In genomic region chr19:2561895-2562294, GRCh38 we compare ENCODE assay signal across 8 cellular contexts.
DNase-seq lines count a peak whose midpoint lies in the region; ATAC-seq, FAIRE-seq and TF ChIP-seq lines count a peak whose summit lies in the region.

No MANE protein-coding gene starts in this region.

- H3K4me3 Mint-ChIP-seq in T-helper 1 cell treated with Interleukin-12 subunit alpha and Interleukin-12 subunit beta and Interleukin-4 antibody, amounts not matched to agents 30 μg/mL and 1 μg/mL, for 36 hours = peak overlapping the region; percentile 90
- H3K4me3 Mint-ChIP-seq in MCF 10A (ENCODE audit: unreplicated experiment) = peak overlapping the region; percentile 25
- H3K4me3 Mint-ChIP-seq in progenitor cell of endocrine pancreas (ENCODE audit: low read depth) = no peak overlapping the region

- intact Hi-C loops in MCF 10A (cut with micrococcal nuclease) = no loop called here

- FAIRE-seq in GM18507 (lab: Jason Lieb, UNC) = peak; percentile 93

- no peaks in the 10 kb centered on the region for H3K9me3 Mint-ChIP-seq in T-helper 1 cell treated with Interleukin-12 subunit alpha and Interleukin-12 subunit beta and Interleukin-4 antibody, amounts not matched to agents 30 μg/mL and 1 μg/mL, for 36 hours
- H3K9me3 Mint-ChIP-seq in MCF 10A (ENCODE audit: unreplicated experiment) = no peaks in the 10 kb centered on the region
- H3K9me3 Mint-ChIP-seq in progenitor cell of endocrine pancreas (ENCODE audit: low read depth) = no peaks in the 10 kb centered on the region

- no TSS peak for BruUV-seq in MCF 10A (replicated peaks; lab: Mats Ljungman, UMichigan)

- POLR2A ChIA-PET in MCF 10A (lab: Yijun Ruan, JAX) = interaction anchor here (0.7 kb wide), 1 partner anchor 9 kb away, joined by 4 read pairs; no protein-coding TSS in a partner anchor

- DNase-seq in GM18507 (ENCODE audit: extremely low spot score, insufficient read length, low read depth) (peak; percentile 70), MCF 10A (ENCODE audit: unreplicated experiment) (peak; percentile 23), progenitor cell of endocrine pancreas (ENCODE audit: low spot score, unreplicated experiment) (no peak), NCI-H187 (lab: John Stamatoyannopoulos, UW) (no peak)
- peak; percentile 32 to 47 (median 35) for DNase-seq in stimulated activated CD4-positive, alpha-beta T cell treated with anti-CD3 and anti-CD28 coated beads, TNF-alpha, amount 100 ng/mL, for 1 hour (ENCODE audit: low read depth in 3 of 3, low spot score in 1 of 3)

- no peaks in the 10 kb centered on the region for H3K27me3 Mint-ChIP-seq in T-helper 1 cell treated with Interleukin-12 subunit alpha and Interleukin-12 subunit beta and Interleukin-4 antibody, amounts not matched to agents 30 μg/mL and 1 μg/mL, for 36 hours (ENCODE audit: low read depth)
- H3K27me3 Mint-ChIP-seq in MCF 10A (ENCODE audit: insufficient read depth, unreplicated experiment) = no peaks in the 10 kb centered on the region
- no peaks in the 10 kb centered on the region for H3K27me3 Mint-ChIP-seq in progenitor cell of endocrine pancreas

- TF ChIP-seq CTCF in MCF 10A (IDR thresholded peaks at IDR 0.05; ENCODE audit: unreplicated experiment) (no peak), progenitor cell of endocrine pancreas (IDR thresholded peaks at IDR 0.05; ENCODE audit: unreplicated experiment) (no peak)

- peak overlapping the region; percentile 99 for H3K27ac Mint-ChIP-seq in T-helper 1 cell treated with Interleukin-12 subunit alpha and Interleukin-12 subunit beta and Interleukin-4 antibody, amounts not matched to agents 30 μg/mL and 1 μg/mL, for 36 hours
- H3K27ac Mint-ChIP-seq in MCF 10A (ENCODE audit: low read depth, unreplicated experiment) (peak overlapping the region; percentile 75), progenitor cell of endocrine pancreas (no peak overlapping the region)

- ATAC-seq in HG02678 (IDR thresholded peaks at IDR 0.05; ENCODE audit: unreplicated experiment) (peak; percentile 78), HG02884 (IDR thresholded peaks at IDR 0.05; ENCODE audit: unreplicated experiment) (no peak)

- H3K36me3 Mint-ChIP-seq in T-helper 1 cell treated with Interleukin-12 subunit alpha and Interleukin-12 subunit beta and Interleukin-4 antibody, amounts not matched to agents 30 μg/mL and 1 μg/mL, for 36 hours (ENCODE audit: low read depth) = no peaks in the 10 kb centered on the region
- H3K36me3 Mint-ChIP-seq in MCF 10A (ENCODE audit: insufficient read depth, unreplicated experiment) (peaks cover 3% of the 10 kb centered on the region), progenitor cell of endocrine pancreas (ENCODE audit: insufficient read depth) (no peaks in the 10 kb centered on the region)

- CTCF ChIA-PET in MCF 10A (lab: Yijun Ruan, JAX) = interaction anchor here (0.8 kb wide), 1 partner anchor 89 kb away, joined by 4 read pairs; no protein-coding TSS in a partner anchor

- H3K4me1 Mint-ChIP-seq in T-helper 1 cell treated with Interleukin-12 subunit alpha and Interleukin-12 subunit beta and Interleukin-4 antibody, amounts not matched to agents 30 μg/mL and 1 μg/mL, for 36 hours (ENCODE audit: low read depth) = peaks cover 35% of the 10 kb centered on the region
- peaks cover 7% of the 10 kb centered on the region for H3K4me1 Mint-ChIP-seq in MCF 10A (ENCODE audit: insufficient read depth, unreplicated experiment)
- H3K4me1 Mint-ChIP-seq in progenitor cell of endocrine pancreas (ENCODE audit: low read depth) = no peaks in the 10 kb centered on the region

Comparison
In these comparisons a context has a peak if more than half of its experiments do, and no peak if none do; other contexts are left out.
1. DNase-seq: peak in GM18507 (single experiment), MCF 10A (single experiment) and stimulated activated CD4-positive, alpha-beta T cell treated with anti-CD3 and anti-CD28 coated beads, TNF-alpha, amount 100 ng/mL, for 1 hour (3 of 3); none in progenitor cell of endocrine pancreas (single experiment) and NCI-H187 (0 of 2).